Comparison of ENCODE assay signal across 11 cellular contexts in the genomic region with DNA sequence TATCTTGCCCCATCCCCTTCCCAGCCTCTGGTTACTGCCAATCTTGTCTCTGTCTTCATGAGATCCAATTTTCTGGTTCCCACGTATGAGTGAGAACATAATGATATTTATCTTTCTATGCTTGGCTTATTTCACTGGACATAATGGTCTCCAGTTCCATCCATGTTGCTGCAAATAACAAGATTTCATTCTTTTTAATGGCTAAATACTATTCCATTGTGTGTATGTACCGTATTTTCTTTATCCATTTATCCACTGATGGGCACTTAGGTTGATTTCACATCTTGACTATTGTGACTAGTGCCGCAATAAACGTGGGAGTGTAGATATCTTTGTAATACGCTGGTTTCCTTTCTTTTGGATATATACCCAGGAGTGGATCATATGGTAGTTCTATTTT. TPM values are rescaled to one million over a fixed set of nuclear protein-coding genes. Genes with fewer than 3 reads are reported as not detected.
"Had no signal": no experiment of that assay in that cellular context is flagged by ENCODE, and none has a peak within 500 bp of the region (broad histone marks: within the 10 kb centered on the region; RNA-seq: fewer than 3 reads in every experiment).

No MANE protein-coding gene starts in this region.

- H3K9ac ChIP-seq: KMS-11 had no signal

- DNase-seq: IMR-90, KBM-7, KG1 had no signal

- H3K4me2 ChIP-seq: KMS-11 had no signal

- H3K27ac ChIP-seq: HL-60, KMS-11 had no signal

- H3K4me3 ChIP-seq: K562 had no signal

- FAIRE-seq: HepG2, HTR-8/SVneo, K562 had no signal

- ATAC-seq: HepG2, K562 had no signal

RNA-seq across cellular contexts. Expression of a gene that starts 43.0 kb away (rescaled TPM):
- total RNA-seq: HepG2, HT-29, HT1080, IMR-90 had no signal
- polyA plus RNA-seq: HepG2, IgD-negative memory B cell, IMR-90, K562 had no signal
